ENCODE assay signal across 1 cellular context in the genomic region with DNA sequence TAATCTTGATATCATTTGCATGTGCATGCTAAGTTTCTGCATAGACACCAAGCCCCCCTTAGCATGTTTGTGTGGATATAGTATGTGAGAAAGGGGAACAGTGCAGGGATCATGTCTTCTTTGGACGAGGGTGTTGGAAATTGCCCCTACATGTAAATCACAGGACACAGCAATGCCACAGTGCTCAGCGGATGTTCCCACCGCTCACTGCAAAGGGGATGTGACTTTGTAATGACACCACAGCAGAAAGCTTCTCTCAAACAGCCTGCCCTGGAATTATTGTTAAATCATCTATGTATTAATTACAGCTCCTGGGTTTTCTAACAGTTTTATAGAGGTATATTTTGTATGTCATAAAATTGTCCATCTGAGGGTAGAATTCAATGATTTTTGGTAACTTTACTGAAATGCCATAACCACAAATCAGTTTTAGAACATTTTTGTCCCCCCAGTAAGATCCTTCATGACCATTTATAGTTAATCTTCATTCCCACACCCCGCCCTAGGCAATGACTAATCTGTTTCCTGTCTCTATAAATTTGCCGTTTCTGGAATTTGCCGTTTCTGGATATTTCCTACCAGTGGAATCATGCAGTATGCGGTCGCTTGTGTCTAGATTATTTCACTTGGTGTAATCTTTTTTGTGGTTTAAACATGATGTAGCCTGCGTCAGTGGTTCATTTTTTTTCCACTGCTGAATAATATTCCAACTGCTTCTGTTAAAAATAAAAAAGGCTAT.
TF ChIP-seq lines count a peak whose summit lies in the region.

No MANE protein-coding gene starts in this region.

TF ChIP-seq in endothelial cell of umbilical vein, 7 proteins besides CTCF, POLR2A, EP300 and RAD21 (continued from another document):
- peak; percentile 28 for TF ChIP-seq JUN (IDR thresholded peaks at IDR 0.05; ENCODE audit: borderline replicate concordance, insufficient read depth, insufficient read length, low read depth)
